Comparison of ENCODE assay signal across 1 cellular context in the genomic region with DNA sequence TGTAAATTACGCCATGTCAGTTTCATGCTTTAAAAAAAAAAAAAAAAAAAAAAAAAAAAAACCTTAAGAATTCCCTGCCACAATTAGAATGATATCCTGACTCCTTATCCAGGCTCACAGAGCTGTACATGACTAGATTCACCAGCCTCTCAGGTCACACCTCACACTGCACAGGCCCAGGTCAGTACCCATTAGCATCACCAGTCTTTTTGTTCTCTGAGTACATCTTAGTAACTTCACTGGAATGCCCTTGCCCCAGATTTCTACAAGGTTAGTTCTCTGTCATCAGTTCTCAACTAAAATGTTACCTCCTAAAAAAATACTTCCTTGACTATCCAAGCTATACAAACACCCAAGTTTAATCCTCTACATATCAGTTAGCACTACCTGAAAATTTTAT.
TF ChIP-seq lines count a peak whose summit lies in the region.

No MANE protein-coding gene starts in this region.

TF ChIP-seq in IMR-90, 13 proteins besides CTCF, POLR2A, EP300 and RAD21 (continued from another document):
- TF ChIP-seq CHD1 (IDR thresholded peaks at IDR 0.05; ENCODE audit: low read depth, low read length) (no peak), RFX5 (IDR thresholded peaks at IDR 0.05; ENCODE audit: low read depth, low read length) (no peak), MAZ (IDR thresholded peaks at IDR 0.05; ENCODE audit: borderline replicate concordance, low read depth, low read length) (no peak), CEBPB (IDR thresholded peaks at IDR 0.05; ENCODE audit: low read depth, low read length) (no peak), FOS (IDR thresholded peaks at IDR 0.05; ENCODE audit: low read depth, low read length) (no peak), BHLHE40 (IDR thresholded peaks at IDR 0.05; ENCODE audit: low read depth, low read length) (no peak)
- TF ChIP-seq, protein P1, sequence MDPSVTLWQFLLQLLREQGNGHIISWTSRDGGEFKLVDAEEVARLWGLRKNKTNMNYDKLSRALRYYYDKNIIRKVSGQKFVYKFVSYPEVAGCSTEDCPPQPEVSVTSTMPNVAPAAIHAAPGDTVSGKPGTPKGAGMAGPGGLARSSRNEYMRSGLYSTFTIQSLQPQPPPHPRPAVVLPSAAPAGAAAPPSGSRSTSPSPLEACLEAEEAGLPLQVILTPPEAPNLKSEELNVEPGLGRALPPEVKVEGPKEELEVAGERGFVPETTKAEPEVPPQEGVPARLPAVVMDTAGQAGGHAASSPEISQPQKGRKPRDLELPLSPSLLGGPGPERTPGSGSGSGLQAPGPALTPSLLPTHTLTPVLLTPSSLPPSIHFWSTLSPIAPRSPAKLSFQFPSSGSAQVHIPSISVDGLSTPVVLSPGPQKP (IDR thresholded peaks at IDR 0.05; ENCODE audit: borderline replicate concordance, low read depth, low read length) = no peak
